ENCODE assay signal across 13 cellular contexts in genomic region chr1:32338637-32339145, GRCh38. TPM values are rescaled to one million over a fixed set of nuclear protein-coding genes. Genes with fewer than 3 reads are reported as not detected.
DNase-seq lines count a peak whose midpoint lies in the region; ATAC-seq and TF ChIP-seq lines count a peak whose summit lies in the region.
"Had no signal": no experiment of that assay in that cellular context is flagged by ENCODE, and none has a peak within 500 bp of the region (broad histone marks: within the 10 kb centered on the region; RNA-seq: fewer than 3 reads in every experiment).

No MANE protein-coding gene starts in this region.

- H2AK5ac ChIP-seq in mesenchymal stem cell (ENCODE audit: low read length, severe bottlenecking): peak overlapping the region; percentile 13

- no peak for TF ChIP-seq EP300 in upper lobe of left lung (IDR thresholded peaks at IDR 0.05)

- no peak overlapping the region for H3K18ac ChIP-seq in mesenchymal stem cell (ENCODE audit: low read depth in 1 of 2, low read length in 2 of 2)

- H3K9me3 ChIP-seq in mesenchymal stem cell (ENCODE audit: control insufficient read depth, low read length) (no peaks in the 10 kb centered on the region), upper lobe of left lung (no peaks in the 10 kb centered on the region), ascending aorta (no peaks in the 10 kb centered on the region)
- H3K9me3 ChIP-seq: adrenal gland, gastrocnemius medialis had no signal

- intact Hi-C loops in activated T-helper 2 cell treated with anti-CD3 and anti-CD28 coated beads, Interferon-gamma antibody, Interleukin-2, Interleukin-4, amounts not matched to agents 10 μg/mL and 5 μg/mL and 100 μg/mL, durations not matched to agents 14 hours and 24 hours and 36 hours (cut with micrococcal nuclease): loop anchor here (5.0 to 10.0 kb wide), 4 partner anchors 46 to 124 kb away; partner anchors contain the start of genes BSDC1 and HDAC1
- intact Hi-C loops in ascending aorta (cut with DNase I): no loop called here

- WGBS in mesenchymal stem cell: 92% methylated on average over 11 of the region's 14 CpGs
- WGBS in upper lobe of left lung, 2 donors: 84 to 85% methylated on average over 12 to 14 of the region's 14 CpGs

- H2BK5ac ChIP-seq in mesenchymal stem cell (ENCODE audit: low read depth, low read length, poor library complexity, severe bottlenecking): no peak overlapping the region

- H3K27ac Mint-ChIP-seq in activated T-cell treated with anti-CD3 and anti-CD28 coated beads, Interleukin-2, amount 50 U/mL, for 72 hours: no peak overlapping the region
- H3K27ac Mint-ChIP-seq in activated T-helper 2 cell treated with anti-CD3 and anti-CD28 coated beads, Interferon-gamma antibody, Interleukin-2, Interleukin-4, amounts not matched to agents 10 μg/mL and 5 μg/mL and 100 μg/mL, durations not matched to agents 14 hours and 24 hours and 36 hours: peak overlapping the region; percentile 25
- peak overlapping the region; percentile 26 for H3K27ac Mint-ChIP-seq in stimulated activated naive B cell treated with anti-CD40 and anti-IgM and Interleukin-4, amounts not matched to agents 10 μg/mL and 1 μg/mL and 100 μg/mL, for 72 hours

- H3K4ac ChIP-seq in mesenchymal stem cell (ENCODE audit: low read depth in 1 of 2, low read length in 2 of 2): peak overlapping the region in 1 of 2 experiments; percentile 32

- peak overlapping the region; percentile 59 to 69 for H2BK12ac ChIP-seq in mesenchymal stem cell (ENCODE audit: low read length in 2 of 2)

- no peak overlapping the region for H2AFZ ChIP-seq in mesenchymal stem cell (ENCODE audit: low read depth, low read length)

- ATAC-seq in activated T-cell treated with anti-CD3 and anti-CD28 coated beads, Interleukin-2, amount 50 U/mL, for 4 hours: no peak
- ATAC-seq in activated T-cell treated with anti-CD3 and anti-CD28 coated beads, Interleukin-2, amount 50 U/mL, for 72 hours (replicated peaks in 1 of 2): no peak
- ATAC-seq in stimulated activated naive B cell treated with anti-CD40 and anti-IgM and Interleukin-4, amounts not matched to agents 10 μg/mL and 1 μg/mL and 100 μg/mL, for 72 hours (replicated peaks): no peak
- ATAC-seq in upper lobe of left lung (ENCODE audit: low FRiP score in 2 of 2) (no peak), HG02840 (IDR thresholded peaks at IDR 0.05; ENCODE audit: low FRiP score, unreplicated experiment) (no peak)
- ATAC-seq: gastrocnemius medialis had no signal

- H4K8ac ChIP-seq in mesenchymal stem cell (ENCODE audit: low read length): peak overlapping the region; percentile 4

- H3K79me1 ChIP-seq in mesenchymal stem cell (replicated peaks; ENCODE audit: low read length, poor library complexity, severe bottlenecking): no peaks in the 10 kb centered on the region

- TF ChIP-seq POLR2A in upper lobe of left lung (IDR thresholded peaks at IDR 0.05): no peak

- H3K9me3 Mint-ChIP-seq in activated T-cell treated with anti-CD3 and anti-CD28 coated beads, Interleukin-2, amount 50 U/mL, for 4 hours: no peaks in the 10 kb centered on the region
- no peaks in the 10 kb centered on the region for H3K9me3 Mint-ChIP-seq in activated T-cell treated with anti-CD3 and anti-CD28 coated beads, Interleukin-2, amount 50 U/mL, for 72 hours
- H3K9me3 Mint-ChIP-seq in activated T-helper 2 cell treated with anti-CD3 and anti-CD28 coated beads, Interferon-gamma antibody, Interleukin-2, Interleukin-4, amounts not matched to agents 10 μg/mL and 5 μg/mL and 100 μg/mL, durations not matched to agents 14 hours and 24 hours and 36 hours: no peaks in the 10 kb centered on the region
- H3K9me3 Mint-ChIP-seq in stimulated activated naive B cell treated with anti-CD40 and anti-IgM and Interleukin-4, amounts not matched to agents 10 μg/mL and 1 μg/mL and 100 μg/mL, for 72 hours: no peaks in the 10 kb centered on the region

- H2BK15ac ChIP-seq in mesenchymal stem cell (ENCODE audit: low read depth, poor library complexity, severe bottlenecking): peak overlapping the region; percentile 60

- no peak for DNase-seq in activated T-cell treated with anti-CD3 and anti-CD28 coated beads, Interleukin-2, amount 50 U/mL, for 4 hours
- no peak for DNase-seq in activated T-cell treated with anti-CD3 and anti-CD28 coated beads, Interleukin-2, amount 50 U/mL, for 72 hours
- no peak for DNase-seq in activated T-helper 2 cell treated with anti-CD3 and anti-CD28 coated beads, Interferon-gamma antibody, Interleukin-2, Interleukin-4, amounts not matched to agents 10 μg/mL and 5 μg/mL and 100 μg/mL, durations not matched to agents 14 hours and 24 hours and 36 hours (ENCODE audit: low spot score)
- DNase-seq in mesenchymal stem cell (no peak), upper lobe of left lung (no peak), ascending aorta (ENCODE audit: low spot score in 2 of 2) (no peak)
- no peak for DNase-seq in stimulated activated naive B cell treated with anti-CD40 and anti-IgM and Interleukin-4, amounts not matched to agents 10 μg/mL and 1 μg/mL and 100 μg/mL, for 72 hours
- DNase-seq: adrenal gland; DMS79; effector CD8-positive, alpha-beta T cell; gastrocnemius medialis; NCI-H446 had no signal

- H3K14ac ChIP-seq in mesenchymal stem cell (ENCODE audit: low read length in 2 of 2): peak overlapping the region in 1 of 2 experiments; percentile 78

- H3K27me3 Mint-ChIP-seq in activated T-cell treated with anti-CD3 and anti-CD28 coated beads, Interleukin-2, amount 50 U/mL, for 4 hours (ENCODE audit: low read depth): no peaks in the 10 kb centered on the region
- H3K27me3 Mint-ChIP-seq in activated T-cell treated with anti-CD3 and anti-CD28 coated beads, Interleukin-2, amount 50 U/mL, for 72 hours (ENCODE audit: low read depth): no peaks in the 10 kb centered on the region
- no peaks in the 10 kb centered on the region for H3K27me3 Mint-ChIP-seq in activated T-helper 2 cell treated with anti-CD3 and anti-CD28 coated beads, Interferon-gamma antibody, Interleukin-2, Interleukin-4, amounts not matched to agents 10 μg/mL and 5 μg/mL and 100 μg/mL, durations not matched to agents 14 hours and 24 hours and 36 hours (ENCODE audit: low read depth)
- H3K27me3 Mint-ChIP-seq in stimulated activated naive B cell treated with anti-CD40 and anti-IgM and Interleukin-4, amounts not matched to agents 10 μg/mL and 1 μg/mL and 100 μg/mL, for 72 hours: no peaks in the 10 kb centered on the region

- TF ChIP-seq CTCF in upper lobe of left lung (IDR thresholded peaks at IDR 0.05): no peak
- TF ChIP-seq CTCF in ascending aorta (IDR thresholded peaks at IDR 0.05): no peak

- peak overlapping the region; percentile 85 for H4K91ac ChIP-seq in mesenchymal stem cell (ENCODE audit: low read length)

- H3K27ac ChIP-seq in mesenchymal stem cell (ENCODE audit: low read length, poor library complexity, severe bottlenecking) (no peak overlapping the region), upper lobe of left lung (peak overlapping the region in 2 of 4 donors; percentile 16 to 58), ascending aorta (no peak overlapping the region)
- H3K27ac ChIP-seq: adrenal gland, gastrocnemius medialis had no signal

- H3K4me1 ChIP-seq in mesenchymal stem cell (ENCODE audit: control insufficient read depth, insufficient read depth, low read depth, low read length) (peaks cover 47% of the 10 kb centered on the region), upper lobe of left lung (peaks cover 44 to 59% (median 49%) of the 10 kb centered on the region in 4 donors), ascending aorta (peaks cover 10 to 13% of the 10 kb centered on the region in 2 donors)

- H3K27me3 ChIP-seq in mesenchymal stem cell (ENCODE audit: control insufficient read depth in 1 of 2, insufficient read depth in 1 of 2, low read length in 2 of 2) (no peaks in the 10 kb centered on the region), upper lobe of left lung (no peaks in the 10 kb centered on the region), ascending aorta (no peaks in the 10 kb centered on the region)
- H3K27me3 ChIP-seq: adrenal gland, gastrocnemius medialis had no signal

- no peak overlapping the region for H3K23ac ChIP-seq in mesenchymal stem cell (ENCODE audit: low read length in 2 of 2)

- H3K4me2 ChIP-seq in mesenchymal stem cell (ENCODE audit: low read length, poor library complexity, severe bottlenecking): no peak overlapping the region

- H3K36me3 ChIP-seq in mesenchymal stem cell (ENCODE audit: control insufficient read depth in 1 of 2, insufficient read depth in 2 of 2, low read depth in 1 of 2, low read length in 2 of 2): peaks cover 10% of the 10 kb centered on the region in 2 experiments
- no peaks in the 10 kb centered on the region for H3K36me3 ChIP-seq in upper lobe of left lung
- H3K36me3 ChIP-seq in ascending aorta: no peaks in the 10 kb centered on the region
- H3K36me3 ChIP-seq: gastrocnemius medialis had no signal

- peak overlapping the region; percentile 1 for H3K4me3 Mint-ChIP-seq in activated T-cell treated with anti-CD3 and anti-CD28 coated beads, Interleukin-2, amount 50 U/mL, for 4 hours
- H3K4me3 Mint-ChIP-seq in activated T-cell treated with anti-CD3 and anti-CD28 coated beads, Interleukin-2, amount 50 U/mL, for 72 hours: peak overlapping the region in 1 of 2 donors; percentile 25
- no peak overlapping the region for H3K4me3 Mint-ChIP-seq in activated T-helper 2 cell treated with anti-CD3 and anti-CD28 coated beads, Interferon-gamma antibody, Interleukin-2, Interleukin-4, amounts not matched to agents 10 μg/mL and 5 μg/mL and 100 μg/mL, durations not matched to agents 14 hours and 24 hours and 36 hours (ENCODE audit: low read depth)
- H3K4me3 Mint-ChIP-seq in stimulated activated naive B cell treated with anti-CD40 and anti-IgM and Interleukin-4, amounts not matched to agents 10 μg/mL and 1 μg/mL and 100 μg/mL, for 72 hours: peak overlapping the region; percentile 65 to 71

- no peak overlapping the region for H3K9ac ChIP-seq in mesenchymal stem cell (ENCODE audit: low read length)

- H2BK120ac ChIP-seq in mesenchymal stem cell (ENCODE audit: low read depth, low read length): no peak overlapping the region

- peaks cover 51% of the 10 kb centered on the region for H3K4me1 Mint-ChIP-seq in activated T-cell treated with anti-CD3 and anti-CD28 coated beads, Interleukin-2, amount 50 U/mL, for 4 hours (ENCODE audit: low read depth)
- H3K4me1 Mint-ChIP-seq in activated T-cell treated with anti-CD3 and anti-CD28 coated beads, Interleukin-2, amount 50 U/mL, for 72 hours (ENCODE audit: low read depth): peaks cover 62% of the 10 kb centered on the region
- peaks cover 35% of the 10 kb centered on the region for H3K4me1 Mint-ChIP-seq in activated T-helper 2 cell treated with anti-CD3 and anti-CD28 coated beads, Interferon-gamma antibody, Interleukin-2, Interleukin-4, amounts not matched to agents 10 μg/mL and 5 μg/mL and 100 μg/mL, durations not matched to agents 14 hours and 24 hours and 36 hours (ENCODE audit: low read depth)
- H3K4me1 Mint-ChIP-seq in stimulated activated naive B cell treated with anti-CD40 and anti-IgM and Interleukin-4, amounts not matched to agents 10 μg/mL and 1 μg/mL and 100 μg/mL, for 72 hours: peaks cover 45 to 58% of the 10 kb centered on the region in 2 donors

- H3K36me3 Mint-ChIP-seq in activated T-cell treated with anti-CD3 and anti-CD28 coated beads, Interleukin-2, amount 50 U/mL, for 4 hours (ENCODE audit: insufficient read depth): peaks cover under 1% of the 10 kb centered on the region
- H3K36me3 Mint-ChIP-seq in activated T-cell treated with anti-CD3 and anti-CD28 coated beads, Interleukin-2, amount 50 U/mL, for 72 hours (ENCODE audit: insufficient read depth in 2 of 2): peaks cover 0 to under 1% of the 10 kb centered on the region in 2 donors
- peaks cover 6% of the 10 kb centered on the region for H3K36me3 Mint-ChIP-seq in activated T-helper 2 cell treated with anti-CD3 and anti-CD28 coated beads, Interferon-gamma antibody, Interleukin-2, Interleukin-4, amounts not matched to agents 10 μg/mL and 5 μg/mL and 100 μg/mL, durations not matched to agents 14 hours and 24 hours and 36 hours (ENCODE audit: low read depth)
- H3K36me3 Mint-ChIP-seq in stimulated activated naive B cell treated with anti-CD40 and anti-IgM and Interleukin-4, amounts not matched to agents 10 μg/mL and 1 μg/mL and 100 μg/mL, for 72 hours: peaks cover 4 to 13% of the 10 kb centered on the region in 2 donors

- no peak overlapping the region for H3K4me3 ChIP-seq in mesenchymal stem cell (ENCODE audit: insufficient read depth in 1 of 2, low read depth in 1 of 2, low read length in 2 of 2)
- H3K4me3 ChIP-seq in upper lobe of left lung: no peak overlapping the region
- H3K4me3 ChIP-seq in ascending aorta: no peak overlapping the region
- H3K4me3 ChIP-seq: adrenal gland, gastrocnemius medialis had no signal

RNA-seq across cellular contexts. Expression of gene MARCKSL1, which starts 2.7 kb away (rescaled TPM):
- total RNA-seq in activated T-cell treated with anti-CD3 and anti-CD28 coated beads, Interleukin-2, amount 50 U/mL, for 4 hours: 10 to 100 TPM; 25.3 to 33.5 (median 27.8) TPM
- 10 to 100 TPM; 12.3 to 14.9 TPM for total RNA-seq in activated T-cell treated with anti-CD3 and anti-CD28 coated beads, Interleukin-2, amount 50 U/mL, for 72 hours
- 42.5 and 45.0 TPM in 2 replicates for total RNA-seq in activated T-helper 2 cell treated with anti-CD3 and anti-CD28 coated beads, Interferon-gamma antibody, Interleukin-2, Interleukin-4, amounts not matched to agents 10 μg/mL and 5 μg/mL and 100 μg/mL, durations not matched to agents 14 hours and 24 hours and 36 hours
- 391 TPM for polyA plus RNA-seq in mesenchymal stem cell (2013, experiment 1 of 2)
- 395 TPM for polyA plus RNA-seq in mesenchymal stem cell (2013, experiment 2 of 2)
- total RNA-seq in upper lobe of left lung (10 to 100 TPM in 2 of 6 donors, 1 to 10 TPM in 4; 1.0 to 56.9 (median 9.4) TPM), ascending aorta (21.8 TPM)

RNA-seq across cellular contexts. Expression of gene FAM229A, which starts 23.6 kb away (rescaled TPM):
- total RNA-seq in activated T-cell treated with anti-CD3 and anti-CD28 coated beads, Interleukin-2, amount 50 U/mL, for 4 hours: 1 to 10 TPM; 2.7 to 3.5 (median 3.2) TPM
- total RNA-seq in activated T-cell treated with anti-CD3 and anti-CD28 coated beads, Interleukin-2, amount 50 U/mL, for 72 hours: 10 to 100 TPM in 1 of 2 donors, 1 to 10 TPM in 1; 9.2 to 14.0 TPM
- total RNA-seq in activated T-helper 2 cell treated with anti-CD3 and anti-CD28 coated beads, Interferon-gamma antibody, Interleukin-2, Interleukin-4, amounts not matched to agents 10 μg/mL and 5 μg/mL and 100 μg/mL, durations not matched to agents 14 hours and 24 hours and 36 hours: 5.4 and 6.1 TPM in 2 replicates
- polyA plus RNA-seq in mesenchymal stem cell (2013, experiment 1 of 2): 3.5 TPM
- 2.7 TPM for polyA plus RNA-seq in mesenchymal stem cell (2013, experiment 2 of 2)
- 10 to 100 TPM in 3 of 6 donors, 1 to 10 TPM in 3; 4.3 to 43.0 (median 10.5) TPM for total RNA-seq in upper lobe of left lung
- 12.2 TPM for total RNA-seq in ascending aorta

RNA-seq across cellular contexts. Expression of gene TSSK3, which starts 23.6 kb away (rescaled TPM):
- under 1 TPM; 0.71 to 0.98 (median 0.92) TPM for total RNA-seq in activated T-cell treated with anti-CD3 and anti-CD28 coated beads, Interleukin-2, amount 50 U/mL, for 4 hours
- 1 to 10 TPM; 1.2 to 1.9 TPM for total RNA-seq in activated T-cell treated with anti-CD3 and anti-CD28 coated beads, Interleukin-2, amount 50 U/mL, for 72 hours
- total RNA-seq in activated T-helper 2 cell treated with anti-CD3 and anti-CD28 coated beads, Interferon-gamma antibody, Interleukin-2, Interleukin-4, amounts not matched to agents 10 μg/mL and 5 μg/mL and 100 μg/mL, durations not matched to agents 14 hours and 24 hours and 36 hours: 1.1 TPM in 2 replicates
- polyA plus RNA-seq in mesenchymal stem cell (2013, experiment 1 of 2): 0.86 TPM
- polyA plus RNA-seq in mesenchymal stem cell (2013, experiment 2 of 2): 0.52 TPM
- total RNA-seq in upper lobe of left lung: 1 to 10 TPM in 4 of 6 donors, not detected in 2; 1.2 to 2.3 (median 1.8) TPM
- 4.8 TPM for total RNA-seq in ascending aorta

RNA-seq across cellular contexts. Expression of gene HDAC1, which starts 46.8 kb away (rescaled TPM):
- total RNA-seq in activated T-cell treated with anti-CD3 and anti-CD28 coated beads, Interleukin-2, amount 50 U/mL, for 4 hours: 100 to 1,000 TPM; 168 to 177 (median 173) TPM
- total RNA-seq in activated T-cell treated with anti-CD3 and anti-CD28 coated beads, Interleukin-2, amount 50 U/mL, for 72 hours: 100 to 1,000 TPM; 149 to 157 TPM
- 179 and 195 TPM in 2 replicates for total RNA-seq in activated T-helper 2 cell treated with anti-CD3 and anti-CD28 coated beads, Interferon-gamma antibody, Interleukin-2, Interleukin-4, amounts not matched to agents 10 μg/mL and 5 μg/mL and 100 μg/mL, durations not matched to agents 14 hours and 24 hours and 36 hours
- 73.3 TPM for polyA plus RNA-seq in mesenchymal stem cell (2013, experiment 1 of 2)
- 73.2 TPM for polyA plus RNA-seq in mesenchymal stem cell (2013, experiment 2 of 2)
- 10 to 100 TPM; 36.8 to 78.0 (median 48.8) TPM for total RNA-seq in upper lobe of left lung
- 75.0 TPM for total RNA-seq in ascending aorta

RNA-seq across cellular contexts. Expression of gene BSDC1, which starts 55.5 kb away (rescaled TPM):
- 10 to 100 TPM; 42.2 to 56.8 (median 46.6) TPM for total RNA-seq in activated T-cell treated with anti-CD3 and anti-CD28 coated beads, Interleukin-2, amount 50 U/mL, for 4 hours
- total RNA-seq in activated T-cell treated with anti-CD3 and anti-CD28 coated beads, Interleukin-2, amount 50 U/mL, for 72 hours: 10 to 100 TPM; 50.6 to 67.7 TPM
- total RNA-seq in activated T-helper 2 cell treated with anti-CD3 and anti-CD28 coated beads, Interferon-gamma antibody, Interleukin-2, Interleukin-4, amounts not matched to agents 10 μg/mL and 5 μg/mL and 100 μg/mL, durations not matched to agents 14 hours and 24 hours and 36 hours: 48.9 and 54.3 TPM in 2 replicates
- 35.1 TPM for polyA plus RNA-seq in mesenchymal stem cell (2013, experiment 1 of 2)
- polyA plus RNA-seq in mesenchymal stem cell (2013, experiment 2 of 2): 33.7 TPM
- total RNA-seq in upper lobe of left lung (100 to 1,000 TPM in 1 of 6 donors, 10 to 100 TPM in 5; 60.8 to 116 (median 68.9) TPM), ascending aorta (56.1 TPM)
